In genomic region chr2:30217644-30218361, GRCh38 we compare ENCODE assay signal across 1 cellular context.
A peak's percentile ranks its signal among the peaks of the same experiment; 100 is the strongest.
TF ChIP-seq lines count a peak whose summit lies in the region.

No MANE protein-coding gene starts in this region.

TF ChIP-seq in HepG2, 621 proteins besides CTCF, POLR2A, EP300 and RAD21 (continued from another document):
- TF ChIP-seq CREB1 (IDR thresholded peaks at IDR 0.05), result 0 out of 2 replicates have a peak, but pooled peaks have one; percentile 16
- no peak for TF ChIP-seq CREB1 (CRISPR knock-in tag; IDR thresholded peaks at IDR 0.05)
